Comparison of ENCODE assay signal across 1 cellular context in the genomic region with DNA sequence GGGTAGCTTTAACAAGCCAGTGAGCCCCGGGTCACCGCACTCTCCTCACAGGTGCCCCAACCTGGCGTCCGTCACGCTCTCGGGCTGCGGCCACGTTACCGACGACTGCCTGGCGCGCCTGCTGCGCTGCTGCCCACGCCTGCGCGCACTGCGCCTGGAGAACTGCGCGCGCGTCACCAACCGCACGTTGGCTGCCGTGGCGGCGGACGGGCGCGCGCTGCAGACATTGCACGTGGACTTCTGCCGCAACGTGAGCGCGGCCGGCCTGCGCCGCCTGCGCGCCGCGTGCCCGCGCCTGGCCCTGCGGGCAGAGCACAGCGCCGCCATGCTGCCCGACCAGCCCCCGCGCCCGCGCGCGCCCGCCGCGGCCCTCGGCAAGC.
TF ChIP-seq lines count a peak whose summit lies in the region.

No MANE protein-coding gene starts in this region.

TF ChIP-seq in HepG2, 621 proteins besides CTCF, POLR2A, EP300 and RAD21 (continued from another document and continues in another):
- no peak for TF ChIP-seq PCBP1 (IDR thresholded peaks at IDR 0.05; ENCODE audit: borderline replicate concordance, low read depth, low read length)
- TF ChIP-seq ZNF709 (CRISPR knock-in tag; IDR thresholded peaks at IDR 0.05): peak; percentile 50; the same call in 1 of the 2 replicates
- TF ChIP-seq HDAC1 (CRISPR knock-in tag; IDR thresholded peaks at IDR 0.05): peak; percentile 89
- TF ChIP-seq ZNF572 (CRISPR knock-in tag; IDR thresholded peaks at IDR 0.05): no peak
- TF ChIP-seq SSRP1 (CRISPR knock-in tag; IDR thresholded peaks at IDR 0.05): no peak
- no peak for TF ChIP-seq SMYD3 (CRISPR knock-in tag; IDR thresholded peaks at IDR 0.05)
- TF ChIP-seq ZNF335 (CRISPR knock-in tag; IDR thresholded peaks at IDR 0.05): no peak
- peak; percentile 24; the same call in 1 of the 2 replicates for TF ChIP-seq MAZ (IDR thresholded peaks at IDR 0.05; ENCODE audit: borderline replicate concordance, low read depth, low read length)
- TF ChIP-seq MAZ (CRISPR knock-in tag; IDR thresholded peaks at IDR 0.05; ENCODE audit: low read depth): peak; percentile 67
- TF ChIP-seq, protein P1, sequence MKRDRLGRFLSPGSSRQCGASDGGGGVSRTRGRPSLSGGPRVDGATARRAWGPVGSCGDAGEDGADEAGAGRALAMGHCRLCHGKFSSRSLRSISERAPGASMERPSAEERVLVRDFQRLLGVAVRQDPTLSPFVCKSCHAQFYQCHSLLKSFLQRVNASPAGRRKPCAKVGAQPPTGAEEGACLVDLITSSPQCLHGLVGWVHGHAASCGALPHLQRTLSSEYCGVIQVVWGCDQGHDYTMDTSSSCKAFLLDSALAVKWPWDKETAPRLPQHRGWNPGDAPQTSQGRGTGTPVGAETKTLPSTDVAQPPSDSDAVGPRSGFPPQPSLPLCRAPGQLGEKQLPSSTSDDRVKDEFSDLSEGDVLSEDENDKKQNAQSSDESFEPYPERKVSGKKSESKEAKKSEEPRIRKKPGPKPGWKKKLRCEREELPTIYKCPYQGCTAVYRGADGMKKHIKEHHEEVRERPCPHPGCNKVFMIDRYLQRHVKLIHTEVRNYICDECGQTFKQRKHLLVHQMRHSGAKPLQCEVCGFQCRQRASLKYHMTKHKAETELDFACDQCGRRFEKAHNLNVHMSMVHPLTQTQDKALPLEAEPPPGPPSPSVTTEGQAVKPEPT (CRISPR knock-in tag; IDR thresholded peaks at IDR 0.05; ENCODE audit: low read depth): 0 out of 2 replicates have a peak, but pooled peaks have one; percentile 15
- no peak; the same call in 1 of the 2 replicates for TF ChIP-seq HOXA5 (CRISPR knock-in tag; IDR thresholded peaks at IDR 0.05)
- peak; percentile 88; the same call in 1 of the 2 replicates for TF ChIP-seq ZNF879 (CRISPR knock-in tag; IDR thresholded peaks at IDR 0.05)
- no peak for TF ChIP-seq ZNF644 (CRISPR knock-in tag; IDR thresholded peaks at IDR 0.05; ENCODE audit: low read depth)
- no peak for TF ChIP-seq TRIM24 (CRISPR knock-in tag; IDR thresholded peaks at IDR 0.05)
- TF ChIP-seq ZNF780A (CRISPR knock-in tag; IDR thresholded peaks at IDR 0.05): no peak
- peak; percentile 47; the same call in 1 of the 2 replicates for TF ChIP-seq ZNF367 (CRISPR knock-in tag; IDR thresholded peaks at IDR 0.05; ENCODE audit: borderline replicate concordance)
- no peak for TF ChIP-seq PCBP2 (optimal IDR thresholded peaks at IDR 0.05; ENCODE audit: low read depth, low read length, poor library complexity, severe bottlenecking)
- TF ChIP-seq HOXA7 (CRISPR knock-in tag; IDR thresholded peaks at IDR 0.05): peak; percentile 19; the same call in 1 of the 2 replicates
- peak; percentile 50 for TF ChIP-seq ZNF883 (CRISPR knock-in tag; IDR thresholded peaks at IDR 0.05; ENCODE audit: not compliant biosample characterization)
- TF ChIP-seq, protein P2, sequence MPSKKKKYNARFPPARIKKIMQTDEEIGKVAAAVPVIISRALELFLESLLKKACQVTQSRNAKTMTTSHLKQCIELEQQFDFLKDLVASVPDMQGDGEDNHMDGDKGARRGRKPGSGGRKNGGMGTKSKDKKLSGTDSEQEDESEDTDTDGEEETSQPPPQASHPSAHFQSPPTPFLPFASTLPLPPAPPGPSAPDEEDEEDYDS (CRISPR knock-in tag; IDR thresholded peaks at IDR 0.05): peak; percentile 41; the same call in 1 of the 2 replicates
- TF ChIP-seq POLR2AphosphoS2 (IDR thresholded peaks at IDR 0.05; ENCODE audit: low read depth, low read length): no peak
- TF ChIP-seq, protein P3, sequence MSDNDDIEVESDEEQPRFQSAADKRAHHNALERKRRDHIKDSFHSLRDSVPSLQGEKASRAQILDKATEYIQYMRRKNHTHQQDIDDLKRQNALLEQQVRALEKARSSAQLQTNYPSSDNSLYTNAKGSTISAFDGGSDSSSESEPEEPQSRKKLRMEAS (IDR thresholded peaks at IDR 0.05): peak; percentile 97
- no peak for TF ChIP-seq RBM39 (IDR thresholded peaks at IDR 0.05; ENCODE audit: low read depth, low read length, poor library complexity, severe bottlenecking)
- peak; percentile 60 for TF ChIP-seq SKI (IDR thresholded peaks at IDR 0.05; ENCODE audit: partially characterized antibody)
- TF ChIP-seq TGIF2 (CRISPR knock-in tag; IDR thresholded peaks at IDR 0.05): no peak; the same call in 1 of the 2 replicates
- TF ChIP-seq EEA1 (CRISPR knock-in tag; IDR thresholded peaks at IDR 0.05; ENCODE audit: borderline replicate concordance): peak; percentile 96
- TF ChIP-seq, protein P4, sequence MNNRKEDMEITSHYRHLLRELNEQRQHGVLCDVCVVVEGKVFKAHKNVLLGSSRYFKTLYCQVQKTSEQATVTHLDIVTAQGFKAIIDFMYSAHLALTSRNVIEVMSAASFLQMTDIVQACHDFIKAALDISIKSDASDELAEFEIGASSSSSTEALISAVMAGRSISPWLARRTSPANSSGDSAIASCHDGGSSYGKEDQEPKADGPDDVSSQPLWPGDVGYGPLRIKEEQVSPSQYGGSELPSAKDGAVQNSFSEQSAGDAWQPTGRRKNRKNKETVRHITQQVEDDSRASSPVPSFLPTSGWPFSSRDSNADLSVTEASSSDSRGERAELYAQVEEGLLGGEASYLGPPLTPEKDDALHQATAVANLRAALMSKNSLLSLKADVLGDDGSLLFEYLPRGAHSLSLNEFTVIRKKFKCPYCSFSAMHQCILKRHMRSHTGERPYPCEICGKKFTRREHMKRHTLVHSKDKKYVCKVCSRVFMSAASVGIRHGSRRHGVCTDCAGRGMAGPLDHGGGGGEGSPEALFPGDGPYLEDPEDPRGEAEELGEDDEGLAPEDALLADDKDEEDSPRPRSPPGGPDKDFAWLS (CRISPR knock-in tag; IDR thresholded peaks at IDR 0.05; ENCODE audit: borderline replicate concordance): no peak
- TF ChIP-seq, protein P5, sequence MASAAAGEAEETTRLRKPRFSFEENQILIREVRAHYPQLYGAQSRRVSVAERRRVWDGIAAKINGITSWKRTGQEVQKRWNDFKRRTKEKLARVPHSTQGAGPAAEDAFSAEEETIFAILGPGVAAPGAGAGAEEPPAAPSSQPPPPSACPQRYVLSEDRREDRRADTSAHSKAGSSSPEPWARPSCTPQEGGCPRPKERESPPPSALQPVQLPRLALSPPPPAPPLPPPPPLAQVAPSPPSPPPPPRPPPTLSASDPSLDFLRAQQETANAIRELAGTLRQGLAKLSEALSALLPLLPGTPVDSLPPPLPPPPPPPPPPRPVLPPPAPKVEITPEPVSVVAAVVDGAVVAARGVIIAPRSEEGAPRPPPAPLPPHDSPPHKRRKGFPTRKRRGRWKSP (CRISPR knock-in tag; IDR thresholded peaks at IDR 0.05): peak; percentile 98
- TF ChIP-seq ZNF672 (CRISPR knock-in tag; IDR thresholded peaks at IDR 0.05): 0 out of 2 replicates have a peak, but pooled peaks have one; percentile 33
- TF ChIP-seq EHMT2 (IDR thresholded peaks at IDR 0.05; ENCODE audit: borderline replicate concordance, low read depth, low read length): no peak
- TF ChIP-seq ZMAT3 (CRISPR knock-in tag; conservative IDR thresholded peaks at IDR 0.05): peak; percentile 88
- TF ChIP-seq ZNF768 (CRISPR knock-in tag; IDR thresholded peaks at IDR 0.05): peak; percentile 72
- TF ChIP-seq, protein P6, sequence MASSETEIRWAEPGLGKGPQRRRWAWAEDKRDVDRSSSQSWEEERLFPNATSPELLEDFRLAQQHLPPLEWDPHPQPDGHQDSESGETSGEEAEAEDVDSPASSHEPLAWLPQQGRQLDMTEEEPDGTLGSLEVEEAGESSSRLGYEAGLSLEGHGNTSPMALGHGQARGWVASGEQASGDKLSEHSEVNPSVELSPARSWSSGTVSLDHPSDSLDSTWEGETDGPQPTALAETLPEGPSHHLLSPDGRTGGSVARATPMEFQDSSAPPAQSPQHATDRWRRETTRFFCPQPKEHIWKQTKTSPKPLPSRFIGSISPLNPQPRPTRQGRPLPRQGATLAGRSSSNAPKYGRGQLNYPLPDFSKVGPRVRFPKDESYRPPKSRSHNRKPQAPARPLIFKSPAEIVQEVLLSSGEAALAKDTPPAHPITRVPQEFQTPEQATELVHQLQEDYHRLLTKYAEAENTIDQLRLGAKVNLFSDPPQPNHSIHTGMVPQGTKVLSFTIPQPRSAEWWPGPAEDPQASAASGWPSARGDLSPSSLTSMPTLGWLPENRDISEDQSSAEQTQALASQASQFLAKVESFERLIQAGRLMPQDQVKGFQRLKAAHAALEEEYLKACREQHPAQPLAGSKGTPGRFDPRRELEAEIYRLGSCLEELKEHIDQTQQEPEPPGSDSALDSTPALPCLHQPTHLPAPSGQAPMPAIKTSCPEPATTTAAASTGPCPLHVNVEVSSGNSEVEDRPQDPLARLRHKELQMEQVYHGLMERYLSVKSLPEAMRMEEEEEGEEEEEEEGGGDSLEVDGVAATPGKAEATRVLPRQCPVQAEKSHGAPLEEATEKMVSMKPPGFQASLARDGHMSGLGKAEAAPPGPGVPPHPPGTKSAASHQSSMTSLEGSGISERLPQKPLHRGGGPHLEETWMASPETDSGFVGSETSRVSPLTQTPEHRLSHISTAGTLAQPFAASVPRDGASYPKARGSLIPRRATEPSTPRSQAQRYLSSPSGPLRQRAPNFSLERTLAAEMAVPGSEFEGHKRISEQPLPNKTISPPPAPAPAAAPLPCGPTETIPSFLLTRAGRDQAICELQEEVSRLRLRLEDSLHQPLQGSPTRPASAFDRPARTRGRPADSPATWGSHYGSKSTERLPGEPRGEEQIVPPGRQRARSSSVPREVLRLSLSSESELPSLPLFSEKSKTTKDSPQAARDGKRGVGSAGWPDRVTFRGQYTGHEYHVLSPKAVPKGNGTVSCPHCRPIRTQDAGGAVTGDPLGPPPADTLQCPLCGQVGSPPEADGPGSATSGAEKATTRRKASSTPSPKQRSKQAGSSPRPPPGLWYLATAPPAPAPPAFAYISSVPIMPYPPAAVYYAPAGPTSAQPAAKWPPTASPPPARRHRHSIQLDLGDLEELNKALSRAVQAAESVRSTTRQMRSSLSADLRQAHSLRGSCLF (CRISPR knock-in tag; IDR thresholded peaks at IDR 0.05; ENCODE audit: borderline replicate concordance): no peak
- no peak for TF ChIP-seq PHB2 (IDR thresholded peaks at IDR 0.05; ENCODE audit: partially characterized antibody)
- TF ChIP-seq, protein P7, sequence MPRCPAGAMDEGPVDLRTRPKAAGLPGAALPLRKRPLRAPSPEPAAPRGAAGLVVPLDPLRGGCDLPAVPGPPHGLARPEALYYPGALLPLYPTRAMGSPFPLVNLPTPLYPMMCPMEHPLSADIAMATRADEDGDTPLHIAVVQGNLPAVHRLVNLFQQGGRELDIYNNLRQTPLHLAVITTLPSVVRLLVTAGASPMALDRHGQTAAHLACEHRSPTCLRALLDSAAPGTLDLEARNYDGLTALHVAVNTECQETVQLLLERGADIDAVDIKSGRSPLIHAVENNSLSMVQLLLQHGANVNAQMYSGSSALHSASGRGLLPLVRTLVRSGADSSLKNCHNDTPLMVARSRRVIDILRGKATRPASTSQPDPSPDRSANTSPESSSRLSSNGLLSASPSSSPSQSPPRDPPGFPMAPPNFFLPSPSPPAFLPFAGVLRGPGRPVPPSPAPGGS (CRISPR knock-in tag; IDR thresholded peaks at IDR 0.05): peak; percentile 38; the same call in 1 of the 2 replicates
- peak; percentile 18; the same call in 1 of the 2 replicates for TF ChIP-seq NR2C2 (CRISPR knock-in tag; IDR thresholded peaks at IDR 0.05; ENCODE audit: borderline replicate concordance)
- TF ChIP-seq, protein P8, sequence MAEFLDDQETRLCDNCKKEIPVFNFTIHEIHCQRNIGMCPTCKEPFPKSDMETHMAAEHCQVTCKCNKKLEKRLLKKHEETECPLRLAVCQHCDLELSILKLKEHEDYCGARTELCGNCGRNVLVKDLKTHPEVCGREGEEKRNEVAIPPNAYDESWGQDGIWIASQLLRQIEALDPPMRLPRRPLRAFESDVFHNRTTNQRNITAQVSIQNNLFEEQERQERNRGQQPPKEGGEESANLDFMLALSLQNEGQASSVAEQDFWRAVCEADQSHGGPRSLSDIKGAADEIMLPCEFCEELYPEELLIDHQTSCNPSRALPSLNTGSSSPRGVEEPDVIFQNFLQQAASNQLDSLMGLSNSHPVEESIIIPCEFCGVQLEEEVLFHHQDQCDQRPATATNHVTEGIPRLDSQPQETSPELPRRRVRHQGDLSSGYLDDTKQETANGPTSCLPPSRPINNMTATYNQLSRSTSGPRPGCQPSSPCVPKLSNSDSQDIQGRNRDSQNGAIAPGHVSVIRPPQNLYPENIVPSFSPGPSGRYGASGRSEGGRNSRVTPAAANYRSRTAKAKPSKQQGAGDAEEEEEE (CRISPR knock-in tag; IDR thresholded peaks at IDR 0.05; ENCODE audit: borderline replicate concordance): no peak
- no peak for TF ChIP-seq CREM (IDR thresholded peaks at IDR 0.05)
- no peak for TF ChIP-seq CREM (CRISPR knock-in tag; IDR thresholded peaks at IDR 0.05)
- TF ChIP-seq, protein P9, sequence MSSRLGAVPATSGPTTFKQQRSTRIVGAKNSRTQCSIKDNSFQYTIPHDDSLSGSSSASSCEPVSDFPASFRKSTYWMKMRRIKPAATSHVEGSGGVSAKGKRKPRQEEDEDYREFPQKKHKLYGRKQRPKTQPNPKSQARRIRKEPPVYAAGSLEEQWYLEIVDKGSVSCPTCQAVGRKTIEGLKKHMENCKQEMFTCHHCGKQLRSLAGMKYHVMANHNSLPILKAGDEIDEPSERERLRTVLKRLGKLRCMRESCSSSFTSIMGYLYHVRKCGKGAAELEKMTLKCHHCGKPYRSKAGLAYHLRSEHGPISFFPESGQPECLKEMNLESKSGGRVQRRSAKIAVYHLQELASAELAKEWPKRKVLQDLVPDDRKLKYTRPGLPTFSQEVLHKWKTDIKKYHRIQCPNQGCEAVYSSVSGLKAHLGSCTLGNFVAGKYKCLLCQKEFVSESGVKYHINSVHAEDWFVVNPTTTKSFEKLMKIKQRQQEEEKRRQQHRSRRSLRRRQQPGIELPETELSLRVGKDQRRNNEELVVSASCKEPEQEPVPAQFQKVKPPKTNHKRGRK (CRISPR knock-in tag; IDR thresholded peaks at IDR 0.05): no peak
- TF ChIP-seq ZNF552 (CRISPR knock-in tag; IDR thresholded peaks at IDR 0.05; ENCODE audit: borderline replicate concordance): no peak
- TF ChIP-seq ZNF629 (CRISPR knock-in tag; conservative IDR thresholded peaks at IDR 0.05): no peak
- TF ChIP-seq ZNF180 (CRISPR knock-in tag; IDR thresholded peaks at IDR 0.05; ENCODE audit: borderline replicate concordance, low read depth): no peak
- TF ChIP-seq HES4 (CRISPR knock-in tag; IDR thresholded peaks at IDR 0.05; ENCODE audit: borderline replicate concordance): 0 out of 2 replicates have a peak, but pooled peaks have one; percentile 63
- TF ChIP-seq ZNF232 (CRISPR knock-in tag; IDR thresholded peaks at IDR 0.05; ENCODE audit: borderline replicate concordance): peak; percentile 86
- TF ChIP-seq ZNF138 (CRISPR knock-in tag; IDR thresholded peaks at IDR 0.05; ENCODE audit: low read depth): 0 out of 2 replicates have a peak, but pooled peaks have one; percentile 13
- peak; percentile 25; the same call in 1 of the 2 replicates for TF ChIP-seq ZMYM4 (CRISPR knock-in tag; IDR thresholded peaks at IDR 0.05)
- peak; percentile 90 for TF ChIP-seq SPEN (CRISPR knock-in tag; IDR thresholded peaks at IDR 0.05; ENCODE audit: low read depth)
- peak; percentile 80 for TF ChIP-seq ZBTB38 (CRISPR knock-in tag; IDR thresholded peaks at IDR 0.05)
- peak; percentile 83 for TF ChIP-seq SALL1 (CRISPR knock-in tag; IDR thresholded peaks at IDR 0.05)
- 0 out of 2 replicates have a peak, but pooled peaks have one; percentile 51 for TF ChIP-seq REL (CRISPR knock-in tag; conservative IDR thresholded peaks at IDR 0.05)
